Comparison of ENCODE assay signal across 1 cellular context in genomic region chr2:11123856-11124759, GRCh38.
A peak's percentile ranks its signal among the peaks of the same experiment; 100 is the strongest.
TF ChIP-seq lines count a peak whose summit lies in the region.

No MANE protein-coding gene starts in this region.

TF ChIP-seq in GM12878, 131 proteins besides CTCF, POLR2A, EP300 and RAD21:
- TF ChIP-seq IRF5 (IDR thresholded peaks at IDR 0.05; ENCODE audit: borderline replicate concordance) (no peak), SMC3 (IDR thresholded peaks at IDR 0.05; ENCODE audit: borderline replicate concordance, low read length) (peak; percentile 87), SKIL (IDR thresholded peaks at IDR 0.05; ENCODE audit: low read depth, poor library complexity, severe bottlenecking) (no peak), FOXK2 (IDR thresholded peaks at IDR 0.05) (no peak), TAF1 (IDR thresholded peaks at IDR 0.05; ENCODE audit: borderline replicate concordance, low read depth, low read length) (no peak), YY1 (IDR thresholded peaks at IDR 0.05; ENCODE audit: low read depth, low read length) (peak; percentile 95)
TF ChIP-seq in GM12878: peak in this region for 2.
